8 cellular contexts compared by ENCODE assay signal in genomic region chr2:46333912-46334311, GRCh38. TPM values are rescaled to one million over a fixed set of nuclear protein-coding genes. Genes with fewer than 3 reads are reported as not detected.
DNase-seq lines count a peak whose midpoint lies in the region; ATAC-seq and TF ChIP-seq lines count a peak whose summit lies in the region.

No MANE protein-coding gene starts in this region.

- no peak for TF ChIP-seq POLR2A in testis (IDR thresholded peaks at IDR 0.05)

- in situ Hi-C loops in astrocyte of the spinal cord (cut with HindIII; ENCODE audit: low sequenced_read_pairs), result no loop called here

- DNase-seq in HFF-Myc (ENCODE audit: extremely low read depth, low read depth) (no peak), astrocyte of the spinal cord (ENCODE audit: low read depth, low spot score) (no peak), iris pigment epithelial cell (ENCODE audit: low read depth) (peak; percentile 41), testis (no peak), NCI-H510A (lab: John Stamatoyannopoulos, UW) (no peak), OCI-M2 (lab: John Stamatoyannopoulos, UW; ENCODE audit: unreplicated experiment) (no peak), NCI-H510A treated with DMSO at 0.1 percent for 48 hours (lab: John Stamatoyannopoulos, UW) (no peak)

- H3K4me3 ChIP-seq in HFF-Myc (replicated peaks; ENCODE audit: low read depth, low read length), result no peak overlapping the region
- H3K4me3 ChIP-seq in astrocyte of the spinal cord (ENCODE audit: low read depth, low read length), result no peak overlapping the region
- no peak overlapping the region for H3K4me3 ChIP-seq in testis

- no peaks in the 10 kb centered on the region for H3K36me3 ChIP-seq in testis (ENCODE audit: low read depth, missing control alignments)

- 71 to 87% methylated on average over 4 of the region's 4 CpGs for WGBS in testis, 2 donors

- peak overlapping the region; percentile 78 to 83 for H3K27ac ChIP-seq in testis

- intact Hi-C loops in testis (cut with DNase I; ENCODE audit: low total_unique reads), result no loop called here

- no peaks in the 10 kb centered on the region for H3K27me3 ChIP-seq in testis

- TF ChIP-seq CTCF in HFF-Myc (IDR thresholded peaks at IDR 0.05; ENCODE audit: low read depth, low read length, missing control alignments) (peak; percentile 33), astrocyte of the spinal cord (IDR thresholded peaks at IDR 0.05; ENCODE audit: low read depth, low read length) (peak; percentile 39), testis (IDR thresholded peaks at IDR 0.05) (peak in 2 of 3 experiments; percentile 14 to 33)

- H3K4me1 ChIP-seq in testis, result peaks cover 82% of the 10 kb centered on the region

- ATAC-seq in GM18873 (IDR thresholded peaks at IDR 0.05; ENCODE audit: low FRiP score, unreplicated experiment), result no peak

- H3K9me3 ChIP-seq in testis, result no peaks in the 10 kb centered on the region

RNA-seq across cellular contexts. Expression of gene EPAS1, which starts 36.7 kb away (rescaled TPM):
- total RNA-seq in testis, result 100 to 1,000 TPM; 142 to 158 TPM
- 93.9 TPM for polyA plus RNA-seq in testis (ENCODE audit: insufficient read depth, low read depth, low replicate concordance)
